ENCODE assay signal across 8 cellular contexts in the genomic region with DNA sequence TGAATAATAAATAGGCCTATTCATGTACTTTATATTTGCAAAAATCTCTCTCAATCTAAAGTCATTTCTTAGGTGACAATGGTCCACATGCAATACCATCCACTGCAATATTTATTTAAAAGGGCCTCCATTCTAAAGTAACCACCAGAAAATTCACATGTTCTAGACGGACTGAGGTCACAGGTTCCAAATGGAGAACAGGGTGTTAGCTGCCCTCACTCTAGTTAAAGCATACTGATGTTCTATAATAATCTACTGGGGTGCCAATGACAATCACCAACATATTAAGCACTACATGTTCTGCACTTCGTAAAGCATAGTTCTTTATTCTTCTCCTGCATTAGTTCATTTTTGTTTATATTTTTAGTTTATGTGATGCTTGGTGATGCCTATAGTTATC. TPM values are rescaled to one million over a fixed set of nuclear protein-coding genes. Genes with fewer than 3 reads are reported as not detected.
DNase-seq lines count a peak whose midpoint lies in the region; ATAC-seq and TF ChIP-seq lines count a peak whose summit lies in the region.

No MANE protein-coding gene starts in this region.

- no peaks in the 10 kb centered on the region for H3K4me1 ChIP-seq in prostate gland (replicated peaks)

- H3K4me3 Mint-ChIP-seq in activated CD4-positive, alpha-beta T cell treated with anti-CD3 and anti-CD28 coated beads, Interleukin-2, amount 10 ng/mL, durations not matched to agents 24 days and 14 days = peak overlapping the region; percentile 92
- H3K4me3 Mint-ChIP-seq in WTC11 (peak overlapping the region; percentile 92), glutamatergic neuron (ENCODE audit: unreplicated experiment) (peak overlapping the region; percentile 99)
- H3K4me3 Mint-ChIP-seq in stimulated activated naive B cell treated with anti-CD40 and anti-IgM and Interleukin-4, amounts not matched to agents 10 μg/mL and 1 μg/mL and 100 μg/mL, for 72 hours = peak overlapping the region; percentile 94 to 97

- H3K27me3 Mint-ChIP-seq in activated CD4-positive, alpha-beta T cell treated with anti-CD3 and anti-CD28 coated beads, Interleukin-2, amount 10 ng/mL, durations not matched to agents 24 days and 14 days = no peaks in the 10 kb centered on the region
- H3K27me3 Mint-ChIP-seq in WTC11 (ENCODE audit: low read depth) (no peaks in the 10 kb centered on the region), glutamatergic neuron (ENCODE audit: unreplicated experiment) (no peaks in the 10 kb centered on the region)
- no peaks in the 10 kb centered on the region for H3K27me3 Mint-ChIP-seq in stimulated activated naive B cell treated with anti-CD40 and anti-IgM and Interleukin-4, amounts not matched to agents 10 μg/mL and 1 μg/mL and 100 μg/mL, for 72 hours

- H3K9me3 Mint-ChIP-seq in activated CD4-positive, alpha-beta T cell treated with anti-CD3 and anti-CD28 coated beads, Interleukin-2, amount 10 ng/mL, durations not matched to agents 24 days and 14 days = no peaks in the 10 kb centered on the region
- H3K9me3 Mint-ChIP-seq in WTC11 (no peaks in the 10 kb centered on the region), glutamatergic neuron (ENCODE audit: unreplicated experiment) (peaks cover 8% of the 10 kb centered on the region)
- no peaks in the 10 kb centered on the region for H3K9me3 Mint-ChIP-seq in stimulated activated naive B cell treated with anti-CD40 and anti-IgM and Interleukin-4, amounts not matched to agents 10 μg/mL and 1 μg/mL and 100 μg/mL, for 72 hours

- TF ChIP-seq POLR2A in prostate gland (IDR thresholded peaks at IDR 0.05) = no peak

- intact Hi-C loops in activated CD4-positive, alpha-beta T cell treated with anti-CD3 and anti-CD28 coated beads, Interleukin-2, amount 10 ng/mL, durations not matched to agents 24 days and 14 days (cut with micrococcal nuclease) = no loop called here
- intact Hi-C loops in prostate gland (cut with DNase I) = no loop called here

- no peak for TF ChIP-seq CTCF in WTC11 (IDR thresholded peaks at IDR 0.05)
- no peak for TF ChIP-seq CTCF in glutamatergic neuron (IDR thresholded peaks at IDR 0.05; ENCODE audit: partially characterized antibody, unreplicated experiment)
- TF ChIP-seq CTCF in prostate gland (IDR thresholded peaks at IDR 0.05) = no peak
- TF ChIP-seq CTCF in GM20000 (IDR thresholded peaks at IDR 0.05; ENCODE audit: extremely low read depth, missing control alignments) = no peak

- CTCF ChIA-PET in WTC11 (lab: Charles Lee) = no interaction called here

- DNase-seq in activated CD4-positive, alpha-beta T cell treated with anti-CD3 and anti-CD28 coated beads, Interleukin-2, amount 10 ng/mL, durations not matched to agents 24 days and 14 days = peak; percentile 52
- DNase-seq in activated CD4-positive, alpha-beta T cell treated with anti-CD3 and anti-CD28 coated beads for 48 hours = no peak
- DNase-seq in WTC11 (ENCODE audit: low spot score) (no peak), glutamatergic neuron (no peak), prostate gland (ENCODE audit: low spot score) (no peak), Ammon's horn (ENCODE audit: low spot score) (no peak), GM20000 (ENCODE audit: low spot score) (no peak)
- DNase-seq in stimulated activated naive B cell treated with anti-CD40 and anti-IgM and Interleukin-4, amounts not matched to agents 10 μg/mL and 1 μg/mL and 100 μg/mL, for 72 hours = no peak

- no peaks in the 10 kb centered on the region for H3K9me3 ChIP-seq in prostate gland

- H3K36me3 ChIP-seq in prostate gland = no peaks in the 10 kb centered on the region

- POLR2A ChIA-PET in WTC11 (lab: Charles Lee) = no interaction called here

- H3K4me1 Mint-ChIP-seq in activated CD4-positive, alpha-beta T cell treated with anti-CD3 and anti-CD28 coated beads, Interleukin-2, amount 10 ng/mL, durations not matched to agents 24 days and 14 days = peaks cover 34% of the 10 kb centered on the region
- H3K4me1 Mint-ChIP-seq in WTC11 (peaks cover 12% of the 10 kb centered on the region), glutamatergic neuron (ENCODE audit: low read depth, unreplicated experiment) (peaks cover 9% of the 10 kb centered on the region)
- H3K4me1 Mint-ChIP-seq in stimulated activated naive B cell treated with anti-CD40 and anti-IgM and Interleukin-4, amounts not matched to agents 10 μg/mL and 1 μg/mL and 100 μg/mL, for 72 hours = peaks cover 14 to 39% of the 10 kb centered on the region in 2 donors

- peaks cover 25% of the 10 kb centered on the region for H3K36me3 Mint-ChIP-seq in activated CD4-positive, alpha-beta T cell treated with anti-CD3 and anti-CD28 coated beads, Interleukin-2, amount 10 ng/mL, durations not matched to agents 24 days and 14 days (ENCODE audit: low read depth)
- peaks cover 9% of the 10 kb centered on the region for H3K36me3 Mint-ChIP-seq in WTC11
- H3K36me3 Mint-ChIP-seq in glutamatergic neuron (ENCODE audit: unreplicated experiment) = no peaks in the 10 kb centered on the region
- peaks cover 17 to 18% of the 10 kb centered on the region in 2 donors for H3K36me3 Mint-ChIP-seq in stimulated activated naive B cell treated with anti-CD40 and anti-IgM and Interleukin-4, amounts not matched to agents 10 μg/mL and 1 μg/mL and 100 μg/mL, for 72 hours

- no peak overlapping the region for H3K27ac ChIP-seq in prostate gland

- no peaks in the 10 kb centered on the region for H3K27me3 ChIP-seq in prostate gland (replicated peaks; ENCODE audit: insufficient read depth)

- ATAC-seq in WTC11 = no peak
- ATAC-seq in stimulated activated naive B cell treated with anti-CD40 and anti-IgM and Interleukin-4, amounts not matched to agents 10 μg/mL and 1 μg/mL and 100 μg/mL, for 72 hours (replicated peaks) = no peak

- peak overlapping the region; percentile 94 for H3K27ac Mint-ChIP-seq in activated CD4-positive, alpha-beta T cell treated with anti-CD3 and anti-CD28 coated beads, Interleukin-2, amount 10 ng/mL, durations not matched to agents 24 days and 14 days
- peak overlapping the region; percentile 99; the same call in 1 of the 2 replicates for H3K27ac Mint-ChIP-seq in WTC11
- H3K27ac Mint-ChIP-seq in glutamatergic neuron (ENCODE audit: unreplicated experiment) = peak overlapping the region; percentile 98
- H3K27ac Mint-ChIP-seq in stimulated activated naive B cell treated with anti-CD40 and anti-IgM and Interleukin-4, amounts not matched to agents 10 μg/mL and 1 μg/mL and 100 μg/mL, for 72 hours = peak overlapping the region; percentile 43

- WGBS in prostate gland = 22% methylated on average over 2 of the region's 2 CpGs

- H3K4me3 ChIP-seq in prostate gland = peak overlapping the region in 1 of 2 donors; percentile 75

TF ChIP-seq in WTC11, 78 proteins besides CTCF, POLR2A, EP300 and RAD21:
- TF ChIP-seq, protein P1, sequence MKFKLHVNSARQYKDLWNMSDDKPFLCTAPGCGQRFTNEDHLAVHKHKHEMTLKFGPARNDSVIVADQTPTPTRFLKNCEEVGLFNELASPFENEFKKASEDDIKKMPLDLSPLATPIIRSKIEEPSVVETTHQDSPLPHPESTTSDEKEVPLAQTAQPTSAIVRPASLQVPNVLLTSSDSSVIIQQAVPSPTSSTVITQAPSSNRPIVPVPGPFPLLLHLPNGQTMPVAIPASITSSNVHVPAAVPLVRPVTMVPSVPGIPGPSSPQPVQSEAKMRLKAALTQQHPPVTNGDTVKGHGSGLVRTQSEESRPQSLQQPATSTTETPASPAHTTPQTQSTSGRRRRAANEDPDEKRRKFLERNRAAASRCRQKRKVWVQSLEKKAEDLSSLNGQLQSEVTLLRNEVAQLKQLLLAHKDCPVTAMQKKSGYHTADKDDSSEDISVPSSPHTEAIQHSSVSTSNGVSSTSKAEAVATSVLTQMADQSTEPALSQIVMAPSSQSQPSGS (CRISPR knock-in tag; IDR thresholded peaks at IDR 0.05; ENCODE audit: borderline replicate concordance, low read depth) = no peak
- no peak for TF ChIP-seq SOX15 (CRISPR knock-in tag; IDR thresholded peaks at IDR 0.05)
- TF ChIP-seq IRF2 (CRISPR knock-in tag; IDR thresholded peaks at IDR 0.05; ENCODE audit: borderline replicate concordance, low read depth) = no peak
- no peak for TF ChIP-seq CREM (CRISPR knock-in tag; IDR thresholded peaks at IDR 0.05)
- no peak for TF ChIP-seq TEAD4 (CRISPR knock-in tag; IDR thresholded peaks at IDR 0.05)
- TF ChIP-seq, protein P2, sequence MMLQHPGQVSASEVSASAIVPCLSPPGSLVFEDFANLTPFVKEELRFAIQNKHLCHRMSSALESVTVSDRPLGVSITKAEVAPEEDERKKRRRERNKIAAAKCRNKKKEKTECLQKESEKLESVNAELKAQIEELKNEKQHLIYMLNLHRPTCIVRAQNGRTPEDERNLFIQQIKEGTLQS (CRISPR knock-in tag; conservative IDR thresholded peaks at IDR 0.05) = no peak
- TF ChIP-seq ZNF219 (CRISPR knock-in tag; IDR thresholded peaks at IDR 0.05; ENCODE audit: borderline replicate concordance) = no peak
TF ChIP-seq in WTC11: peak in this region for 0.

RNA-seq across cellular contexts. Expression of a gene that starts 1.2 kb away (rescaled TPM):
- 94.4 and 104 TPM in 2 replicates for total RNA-seq in activated CD4-positive, alpha-beta T cell treated with anti-CD3 and anti-CD28 coated beads, Interleukin-2, amount 10 ng/mL, durations not matched to agents 24 days and 14 days
- total RNA-seq in WTC11 (2021) = 86.0 to 95.4 TPM (median 91.0 TPM) in 3 replicates
- total RNA-seq in glutamatergic neuron (ENCODE audit: unreplicated experiment) = 93.4 TPM
- total RNA-seq in prostate gland = 10 to 100 TPM; 54.2 to 72.1 TPM

Comparison
In these comparisons a context has a peak if more than half of its experiments do, and no peak if none do; other contexts are left out.
1. H3K27ac Mint-ChIP-seq: peak in every context shown above with its lines; median percentile 99 in WTC11; 98 in glutamatergic neuron; 94 in activated CD4-positive, alpha-beta T cell treated with anti-CD3 and anti-CD28 coated beads, Interleukin-2, amount 10 ng/mL, durations not matched to agents 24 days and 14 days; 43 in stimulated activated naive B cell treated with anti-CD40 and anti-IgM and Interleukin-4, amounts not matched to agents 10 μg/mL and 1 μg/mL and 100 μg/mL, for 72 hours.